Comparison of ENCODE assay signal across 1 cellular context in the genomic region with DNA sequence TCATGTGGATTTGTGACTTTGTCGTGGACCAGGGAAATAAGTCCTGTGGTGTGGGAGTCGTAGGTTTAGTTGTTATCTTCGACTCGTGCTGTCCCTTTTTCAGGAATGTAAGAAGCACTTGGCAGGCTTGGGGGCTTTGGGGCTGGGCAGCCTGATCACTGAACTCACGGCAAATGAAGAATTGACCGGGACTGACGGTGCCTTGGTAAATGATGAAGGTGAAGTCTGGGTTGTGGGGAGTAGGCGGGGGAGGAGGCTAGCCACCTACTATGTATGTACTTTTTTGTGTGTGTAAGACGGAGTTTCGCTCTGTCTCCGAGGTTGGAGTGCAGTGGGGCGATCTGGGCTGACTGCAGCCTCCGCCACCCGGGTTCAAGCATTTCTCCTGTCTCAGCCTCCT.
TF ChIP-seq lines count a peak whose summit lies in the region.

No MANE protein-coding gene starts in this region.

TF ChIP-seq in H1, 55 proteins besides CTCF, POLR2A, EP300 and RAD21 (continued from another document):
- TF ChIP-seq TAF7 (optimal IDR thresholded peaks at IDR 0.05; ENCODE audit: borderline replicate concordance, low read depth, low read length) (no peak), KDM1A (IDR thresholded peaks at IDR 0.05; ENCODE audit: borderline replicate concordance, low read length) (no peak), BCL11A (IDR thresholded peaks at IDR 0.05; ENCODE audit: low read depth in 2 of 2, low read length in 2 of 2) (no peak), TEAD4 (IDR thresholded peaks at IDR 0.05; ENCODE audit: low read depth, low read length) (no peak), HDAC6 (IDR thresholded peaks at IDR 0.05; ENCODE audit: low read depth, low read length) (no peak), CTBP2 (IDR thresholded peaks at IDR 0.05; ENCODE audit: borderline replicate concordance, insufficient read depth, insufficient read length, low read length) (no peak), CHD2 (IDR thresholded peaks at IDR 0.05; ENCODE audit: low read length) (no peak), SIN3A (conservative IDR thresholded peaks at IDR 0.05 in 1 of 2, IDR thresholded peaks at IDR 0.05 in 1 of 2; ENCODE audit: low read depth in 1 of 2, low read length in 2 of 2) (no peak), CHD1 (IDR thresholded peaks at IDR 0.05; ENCODE audit: low read depth, low read length) (no peak), ZNF274 (IDR thresholded peaks at IDR 0.05; ENCODE audit: borderline replicate concordance, extremely low read depth, low read length) (no peak), EGR1 (IDR thresholded peaks at IDR 0.05; ENCODE audit: borderline replicate concordance, low read depth, low read length) (no peak), BRCA1 (IDR thresholded peaks at IDR 0.05; ENCODE audit: low read depth, low read length) (no peak), YY1 (IDR thresholded peaks at IDR 0.05; ENCODE audit: low read depth, low read length) (no peak), POLR2AphosphoS5 (IDR thresholded peaks at IDR 0.05; ENCODE audit: low read depth, low read length) (no peak), SUZ12 (IDR thresholded peaks at IDR 0.05; ENCODE audit: low read length) (no peak), PHF8 (conservative IDR thresholded peaks at IDR 0.05; ENCODE audit: low read depth, low read length) (no peak)
- TF ChIP-seq, protein P1, sequence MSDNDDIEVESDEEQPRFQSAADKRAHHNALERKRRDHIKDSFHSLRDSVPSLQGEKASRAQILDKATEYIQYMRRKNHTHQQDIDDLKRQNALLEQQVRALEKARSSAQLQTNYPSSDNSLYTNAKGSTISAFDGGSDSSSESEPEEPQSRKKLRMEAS (IDR thresholded peaks at IDR 0.05), result no peak
TF ChIP-seq in H1: peak in this region for 0.
